ENCODE assay signal across 20 cellular contexts in genomic region chr6:118770112-118770788, GRCh38.
DNase-seq lines count a peak whose midpoint lies in the region; ATAC-seq and TF ChIP-seq lines count a peak whose summit lies in the region.
"Had no signal": no experiment of that assay in that cellular context is flagged by ENCODE, and none has a peak within 500 bp of the region (broad histone marks: within the 10 kb centered on the region; RNA-seq: fewer than 3 reads in every experiment).

No MANE protein-coding gene starts in this region.

- H3K4me1 ChIP-seq in left lung, result peaks cover 0 to 29% of the 10 kb centered on the region in 2 donors
- H3K4me1 ChIP-seq: BLaER1, thyroid gland had no signal

- peak; percentile 0 for DNase-seq in DMS53 treated with DMSO at 0.1 percent for 48 hours (lab: John Stamatoyannopoulos, UW; ENCODE audit: unreplicated experiment)
- peak; percentile 98 for DNase-seq in NCI-H1436 treated with DMSO at 0.1 percent for 48 hours (lab: John Stamatoyannopoulos, UW)
- peak; percentile 51 for DNase-seq in NCI-H774 (lab: John Stamatoyannopoulos, UW)
- DNase-seq in left lung, result no peak
- no peak for DNase-seq in dorsolateral prefrontal cortex
- no peak for DNase-seq in activated CD8-positive, alpha-beta memory T cell treated with anti-CD3 and anti-CD28 coated beads, Interleukin-2, amount 50 U/mL, for 48 hours
- DNase-seq: activated CD4-positive, CD25-positive, alpha-beta regulatory T cell; activated effector memory CD4-positive, alpha-beta T cell treated with Interleukin-2 at 50 U/mL for 16 hours; caudate nucleus; H7; heart right ventricle; mammary epithelial cell; naive B cell; NCI-H2081 treated with DMSO at 0.1 percent for 48 hours; SHP77; T-helper 2 cell; thyroid gland had no signal

- H3K27me3 ChIP-seq in left lung (no peaks in the 10 kb centered on the region), dorsolateral prefrontal cortex (no peaks in the 10 kb centered on the region)
- H3K27me3 ChIP-seq: BLaER1, heart right ventricle, thyroid gland had no signal

- no peaks in the 10 kb centered on the region for H3K9me3 ChIP-seq in left lung
- H3K9me3 ChIP-seq: BLaER1, heart right ventricle, thyroid gland had no signal

- no peak overlapping the region for H3K4me3 ChIP-seq in left lung
- H3K4me3 ChIP-seq in dorsolateral prefrontal cortex, result no peak overlapping the region
- H3K4me3 ChIP-seq: BLaER1, heart right ventricle, skin epidermis, thyroid gland had no signal

- no peaks in the 10 kb centered on the region for H3K36me3 ChIP-seq in left lung
- H3K36me3 ChIP-seq: BLaER1, heart right ventricle, thyroid gland had no signal

- no peak for TF ChIP-seq CTCF in left lung (IDR thresholded peaks at IDR 0.05)
- TF ChIP-seq CTCF in dorsolateral prefrontal cortex (IDR thresholded peaks at IDR 0.05 in 54 of 56, conservative IDR thresholded peaks at IDR 0.05 in 2 of 56; ENCODE audit: low read depth in 1 of 56, partially characterized antibody in 56 of 56), result no peak

- intact Hi-C loops in left lung (cut with DNase I) (no loop called here), dorsolateral prefrontal cortex (cut with DNase I) (loop anchor here in 1 of 2 donors (10.0 kb wide), 1 partner anchor 115 kb away; the partner anchor contains the start of gene CEP85L)

- ATAC-seq in left lung (peak; percentile 49), HG03280 (IDR thresholded peaks at IDR 0.05; ENCODE audit: unreplicated experiment) (no peak)
- ATAC-seq: heart right ventricle had no signal

- H3K27ac ChIP-seq in left lung, result peak overlapping the region in 1 of 2 donors; percentile 90
- H3K27ac ChIP-seq in dorsolateral prefrontal cortex, result no peak overlapping the region
- H3K27ac ChIP-seq: BLaER1, skin epidermis, thyroid gland had no signal

Comparison
In these comparisons a context has a peak if more than half of its experiments do, and no peak if none do; other contexts are left out.
1. DNase-seq: peak in DMS53 treated with DMSO at 0.1 percent for 48 hours (single experiment), NCI-H1436 treated with DMSO at 0.1 percent for 48 hours (single experiment) and NCI-H774 (single experiment); none in left lung (0 of 2), dorsolateral prefrontal cortex (0 of 10) and activated CD8-positive, alpha-beta memory T cell treated with anti-CD3 and anti-CD28 coated beads, Interleukin-2, amount 50 U/mL, for 48 hours (single experiment).